1 cellular context compared by ENCODE assay signal in the genomic region with DNA sequence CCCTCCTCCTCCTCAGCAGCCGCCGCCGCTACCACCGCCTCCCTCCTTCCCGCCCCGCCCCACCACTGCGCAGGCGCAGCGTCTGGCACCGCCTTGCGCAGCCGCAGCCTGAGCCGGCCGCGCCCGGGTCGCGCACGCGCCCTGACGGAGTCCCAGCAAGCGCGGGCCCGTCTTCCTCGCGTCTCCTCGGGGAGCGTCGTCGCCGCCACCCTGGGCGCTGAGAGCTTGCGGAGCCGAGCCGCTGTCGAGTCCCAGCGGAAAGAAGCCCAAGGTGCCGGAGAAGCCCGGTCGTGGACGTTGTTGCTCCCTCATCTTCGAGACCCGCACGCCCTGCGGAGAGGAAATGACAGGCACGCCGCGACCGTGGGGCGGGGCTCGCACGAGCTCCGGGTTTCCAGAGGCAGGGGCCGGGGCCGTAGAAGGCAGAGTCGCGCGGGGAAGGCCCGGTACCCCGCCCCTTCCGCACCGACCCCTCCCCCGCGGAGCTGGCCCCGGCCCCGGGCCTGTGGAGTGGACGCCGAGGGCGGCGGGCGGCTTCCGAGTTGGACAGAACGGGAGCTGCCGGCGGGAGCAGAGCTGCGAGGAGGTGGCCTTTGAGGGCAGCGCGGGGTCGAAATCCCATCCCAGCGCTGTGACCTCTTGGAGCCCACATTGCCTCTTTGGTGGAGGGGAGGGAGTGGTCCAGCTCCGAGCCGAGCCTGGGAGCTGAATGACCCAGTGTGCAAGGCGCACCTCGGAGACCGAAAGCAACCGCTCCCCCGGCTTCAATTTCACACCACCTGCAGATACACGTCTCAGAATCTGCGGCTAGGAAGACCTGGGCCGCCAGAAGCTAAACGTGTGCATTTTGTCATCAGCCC.
TF ChIP-seq lines count a peak whose summit lies in the region.

No MANE protein-coding gene starts in this region.

TF ChIP-seq in HepG2, 621 proteins besides CTCF, POLR2A, EP300 and RAD21 (continued from another document and continues in another):
- TF ChIP-seq STAT6 (CRISPR knock-in tag; IDR thresholded peaks at IDR 0.05; ENCODE audit: borderline replicate concordance): peak; percentile 55; the same call in 1 of the 2 replicates
- TF ChIP-seq XBP1 (CRISPR knock-in tag; IDR thresholded peaks at IDR 0.05): peak; percentile 44; the same call in 1 of the 2 replicates
- TF ChIP-seq, protein P1, sequence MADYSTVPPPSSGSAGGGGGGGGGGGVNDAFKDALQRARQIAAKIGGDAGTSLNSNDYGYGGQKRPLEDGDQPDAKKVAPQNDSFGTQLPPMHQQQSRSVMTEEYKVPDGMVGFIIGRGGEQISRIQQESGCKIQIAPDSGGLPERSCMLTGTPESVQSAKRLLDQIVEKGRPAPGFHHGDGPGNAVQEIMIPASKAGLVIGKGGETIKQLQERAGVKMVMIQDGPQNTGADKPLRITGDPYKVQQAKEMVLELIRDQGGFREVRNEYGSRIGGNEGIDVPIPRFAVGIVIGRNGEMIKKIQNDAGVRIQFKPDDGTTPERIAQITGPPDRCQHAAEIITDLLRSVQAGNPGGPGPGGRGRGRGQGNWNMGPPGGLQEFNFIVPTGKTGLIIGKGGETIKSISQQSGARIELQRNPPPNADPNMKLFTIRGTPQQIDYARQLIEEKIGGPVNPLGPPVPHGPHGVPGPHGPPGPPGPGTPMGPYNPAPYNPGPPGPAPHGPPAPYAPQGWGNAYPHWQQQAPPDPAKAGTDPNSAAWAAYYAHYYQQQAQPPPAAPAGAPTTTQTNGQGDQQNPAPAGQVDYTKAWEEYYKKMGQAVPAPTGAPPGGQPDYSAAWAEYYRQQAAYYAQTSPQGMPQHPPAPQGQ (CRISPR knock-in tag; IDR thresholded peaks at IDR 0.05; ENCODE audit: borderline replicate concordance): no peak
- TF ChIP-seq PAWR (CRISPR knock-in tag; IDR thresholded peaks at IDR 0.05; ENCODE audit: borderline replicate concordance): no peak; the same call in 1 of the 2 replicates
- peak; percentile 97 for TF ChIP-seq SRY (CRISPR knock-in tag; IDR thresholded peaks at IDR 0.05)
- no peak for TF ChIP-seq TCF12 (IDR thresholded peaks at IDR 0.05)
- no peak; the same call in 1 of the 2 replicates for TF ChIP-seq TCF12 (CRISPR knock-in tag; IDR thresholded peaks at IDR 0.05)
- TF ChIP-seq, protein P2, sequence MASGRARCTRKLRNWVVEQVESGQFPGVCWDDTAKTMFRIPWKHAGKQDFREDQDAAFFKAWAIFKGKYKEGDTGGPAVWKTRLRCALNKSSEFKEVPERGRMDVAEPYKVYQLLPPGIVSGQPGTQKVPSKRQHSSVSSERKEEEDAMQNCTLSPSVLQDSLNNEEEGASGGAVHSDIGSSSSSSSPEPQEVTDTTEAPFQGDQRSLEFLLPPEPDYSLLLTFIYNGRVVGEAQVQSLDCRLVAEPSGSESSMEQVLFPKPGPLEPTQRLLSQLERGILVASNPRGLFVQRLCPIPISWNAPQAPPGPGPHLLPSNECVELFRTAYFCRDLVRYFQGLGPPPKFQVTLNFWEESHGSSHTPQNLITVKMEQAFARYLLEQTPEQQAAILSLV (CRISPR knock-in tag; IDR thresholded peaks at IDR 0.05; ENCODE audit: borderline replicate concordance): peak; percentile 80; the same call in 1 of the 2 replicates
- no peak; the same call in 1 of the 2 replicates for TF ChIP-seq ZNF431 (CRISPR knock-in tag; IDR thresholded peaks at IDR 0.05; ENCODE audit: borderline replicate concordance, low read depth)
- TF ChIP-seq ZC3H4 (CRISPR knock-in tag; IDR thresholded peaks at IDR 0.05; ENCODE audit: borderline replicate concordance): 0 out of 2 replicates have a peak, but pooled peaks have one; percentile 13
- no peak for TF ChIP-seq NPAS2 (CRISPR knock-in tag; IDR thresholded peaks at IDR 0.05; ENCODE audit: borderline replicate concordance)
- TF ChIP-seq FOXK2 (IDR thresholded peaks at IDR 0.05): no peak
- TF ChIP-seq RBFOX2 (IDR thresholded peaks at IDR 0.05; ENCODE audit: low read depth, low read length): peak; percentile 94
- TF ChIP-seq ZZZ3 (CRISPR knock-in tag; IDR thresholded peaks at IDR 0.05; ENCODE audit: borderline replicate concordance): 0 out of 2 replicates have a peak, but pooled peaks have one; percentile 55
- peak; percentile 44; the same call in 1 of the 2 replicates for TF ChIP-seq ZNF577 (CRISPR knock-in tag; IDR thresholded peaks at IDR 0.05; ENCODE audit: borderline replicate concordance, low read depth)
- 0 out of 2 replicates have a peak, but pooled peaks have one; percentile 26 for TF ChIP-seq FOSL1 (CRISPR knock-in tag; IDR thresholded peaks at IDR 0.05; ENCODE audit: borderline replicate concordance)
- TF ChIP-seq ZSCAN25 (CRISPR knock-in tag; IDR thresholded peaks at IDR 0.05): peak; percentile 60; the same call in 1 of the 2 replicates
- TF ChIP-seq, protein P3, sequence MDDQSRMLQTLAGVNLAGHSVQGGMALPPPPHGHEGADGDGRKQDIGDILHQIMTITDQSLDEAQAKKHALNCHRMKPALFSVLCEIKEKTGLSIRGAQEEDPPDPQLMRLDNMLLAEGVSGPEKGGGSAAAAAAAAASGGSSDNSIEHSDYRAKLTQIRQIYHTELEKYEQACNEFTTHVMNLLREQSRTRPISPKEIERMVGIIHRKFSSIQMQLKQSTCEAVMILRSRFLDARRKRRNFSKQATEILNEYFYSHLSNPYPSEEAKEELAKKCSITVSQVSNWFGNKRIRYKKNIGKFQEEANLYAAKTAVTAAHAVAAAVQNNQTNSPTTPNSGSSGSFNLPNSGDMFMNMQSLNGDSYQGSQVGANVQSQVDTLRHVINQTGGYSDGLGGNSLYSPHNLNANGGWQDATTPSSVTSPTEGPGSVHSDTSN (CRISPR knock-in tag; IDR thresholded peaks at IDR 0.05; ENCODE audit: borderline replicate concordance): peak; percentile 71; the same call in 1 of the 2 replicates
- no peak for TF ChIP-seq ZNF572 (CRISPR knock-in tag; IDR thresholded peaks at IDR 0.05)
- TF ChIP-seq AGO2 (optimal IDR thresholded peaks at IDR 0.05; ENCODE audit: low read depth, low read length): peak; percentile 86
- TF ChIP-seq, protein P4, sequence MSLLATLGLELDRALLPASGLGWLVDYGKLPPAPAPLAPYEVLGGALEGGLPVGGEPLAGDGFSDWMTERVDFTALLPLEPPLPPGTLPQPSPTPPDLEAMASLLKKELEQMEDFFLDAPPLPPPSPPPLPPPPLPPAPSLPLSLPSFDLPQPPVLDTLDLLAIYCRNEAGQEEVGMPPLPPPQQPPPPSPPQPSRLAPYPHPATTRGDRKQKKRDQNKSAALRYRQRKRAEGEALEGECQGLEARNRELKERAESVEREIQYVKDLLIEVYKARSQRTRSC (CRISPR knock-in tag; IDR thresholded peaks at IDR 0.05; ENCODE audit: low read depth): peak; percentile 45; the same call in 1 of the 2 replicates
- TF ChIP-seq ATF3 (CRISPR knock-in tag; IDR thresholded peaks at IDR 0.05): 0 out of 2 replicates have a peak, but pooled peaks have one; percentile 36
- no peak for TF ChIP-seq ARNT (IDR thresholded peaks at IDR 0.05)
- peak; percentile 53 for TF ChIP-seq TBX2 (CRISPR knock-in tag; IDR thresholded peaks at IDR 0.05; ENCODE audit: borderline replicate concordance)
- TF ChIP-seq NFIC (IDR thresholded peaks at IDR 0.05; ENCODE audit: low read length): no peak
- no peak for TF ChIP-seq SCMH1 (CRISPR knock-in tag; IDR thresholded peaks at IDR 0.05; ENCODE audit: borderline replicate concordance)
- peak; percentile 44; the same call in 1 of the 2 replicates for TF ChIP-seq ZNF205 (CRISPR knock-in tag; IDR thresholded peaks at IDR 0.05)
- peak; percentile 54; the same call in 1 of the 2 replicates for TF ChIP-seq PHF21A (CRISPR knock-in tag; IDR thresholded peaks at IDR 0.05)
- TF ChIP-seq, protein P5, sequence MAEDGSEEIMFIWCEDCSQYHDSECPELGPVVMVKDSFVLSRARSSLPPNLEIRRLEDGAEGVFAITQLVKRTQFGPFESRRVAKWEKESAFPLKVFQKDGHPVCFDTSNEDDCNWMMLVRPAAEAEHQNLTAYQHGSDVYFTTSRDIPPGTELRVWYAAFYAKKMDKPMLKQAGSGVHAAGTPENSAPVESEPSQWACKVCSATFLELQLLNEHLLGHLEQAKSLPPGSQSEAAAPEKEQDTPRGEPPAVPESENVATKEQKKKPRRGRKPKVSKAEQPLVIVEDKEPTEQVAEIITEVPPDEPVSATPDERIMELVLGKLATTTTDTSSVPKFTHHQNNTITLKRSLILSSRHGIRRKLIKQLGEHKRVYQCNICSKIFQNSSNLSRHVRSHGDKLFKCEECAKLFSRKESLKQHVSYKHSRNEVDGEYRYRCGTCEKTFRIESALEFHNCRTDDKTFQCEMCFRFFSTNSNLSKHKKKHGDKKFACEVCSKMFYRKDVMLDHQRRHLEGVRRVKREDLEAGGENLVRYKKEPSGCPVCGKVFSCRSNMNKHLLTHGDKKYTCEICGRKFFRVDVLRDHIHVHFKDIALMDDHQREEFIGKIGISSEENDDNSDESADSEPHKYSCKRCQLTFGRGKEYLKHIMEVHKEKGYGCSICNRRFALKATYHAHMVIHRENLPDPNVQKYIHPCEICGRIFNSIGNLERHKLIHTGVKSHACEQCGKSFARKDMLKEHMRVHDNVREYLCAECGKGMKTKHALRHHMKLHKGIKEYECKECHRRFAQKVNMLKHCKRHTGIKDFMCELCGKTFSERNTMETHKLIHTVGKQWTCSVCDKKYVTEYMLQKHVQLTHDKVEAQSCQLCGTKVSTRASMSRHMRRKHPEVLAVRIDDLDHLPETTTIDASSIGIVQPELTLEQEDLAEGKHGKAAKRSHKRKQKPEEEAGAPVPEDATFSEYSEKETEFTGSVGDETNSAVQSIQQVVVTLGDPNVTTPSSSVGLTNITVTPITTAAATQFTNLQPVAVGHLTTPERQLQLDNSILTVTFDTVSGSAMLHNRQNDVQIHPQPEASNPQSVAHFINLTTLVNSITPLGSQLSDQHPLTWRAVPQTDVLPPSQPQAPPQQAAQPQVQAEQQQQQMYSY (CRISPR knock-in tag; IDR thresholded peaks at IDR 0.05): 0 out of 2 replicates have a peak, but pooled peaks have one; percentile 29
- TF ChIP-seq, protein P6, sequence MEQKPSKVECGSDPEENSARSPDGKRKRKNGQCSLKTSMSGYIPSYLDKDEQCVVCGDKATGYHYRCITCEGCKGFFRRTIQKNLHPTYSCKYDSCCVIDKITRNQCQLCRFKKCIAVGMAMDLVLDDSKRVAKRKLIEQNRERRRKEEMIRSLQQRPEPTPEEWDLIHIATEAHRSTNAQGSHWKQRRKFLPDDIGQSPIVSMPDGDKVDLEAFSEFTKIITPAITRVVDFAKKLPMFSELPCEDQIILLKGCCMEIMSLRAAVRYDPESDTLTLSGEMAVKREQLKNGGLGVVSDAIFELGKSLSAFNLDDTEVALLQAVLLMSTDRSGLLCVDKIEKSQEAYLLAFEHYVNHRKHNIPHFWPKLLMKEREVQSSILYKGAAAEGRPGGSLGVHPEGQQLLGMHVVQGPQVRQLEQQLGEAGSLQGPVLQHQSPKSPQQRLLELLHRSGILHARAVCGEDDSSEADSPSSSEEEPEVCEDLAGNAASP (CRISPR knock-in tag; IDR thresholded peaks at IDR 0.05; ENCODE audit: borderline replicate concordance): no peak; the same call in 1 of the 2 replicates
- peak; percentile 79; the same call in 1 of the 2 replicates for TF ChIP-seq ZNF589 (CRISPR knock-in tag; conservative IDR thresholded peaks at IDR 0.05)
- TF ChIP-seq ZNF121 (CRISPR knock-in tag; IDR thresholded peaks at IDR 0.05): peak; percentile 65
- no peak for TF ChIP-seq RERE (CRISPR knock-in tag; IDR thresholded peaks at IDR 0.05; ENCODE audit: low read depth)
- no peak for TF ChIP-seq SRF (IDR thresholded peaks at IDR 0.05; ENCODE audit: low read depth, low read length)
- TF ChIP-seq RFX5 (IDR thresholded peaks at IDR 0.05; ENCODE audit: low read depth, low read length): no peak
